14 cellular contexts compared by ENCODE assay signal in genomic region chr4:2331519-2332200, GRCh38.
DNase-seq lines count a peak whose midpoint lies in the region; ATAC-seq and TF ChIP-seq lines count a peak whose summit lies in the region.
"Had no signal": no experiment of that assay in that cellular context is flagged by ENCODE, and none has a peak within 500 bp of the region (broad histone marks: within the 10 kb centered on the region; RNA-seq: fewer than 3 reads in every experiment).

No MANE protein-coding gene starts in this region.

- H3K18ac ChIP-seq in mesenchymal stem cell (ENCODE audit: low read depth in 1 of 2, low read length in 2 of 2): peak overlapping the region in 1 of 2 experiments; percentile 38

- peak overlapping the region; percentile 29 for H2BK15ac ChIP-seq in mesenchymal stem cell (ENCODE audit: low read depth, poor library complexity, severe bottlenecking)

- H3K27me3 ChIP-seq in mesenchymal stem cell (ENCODE audit: control insufficient read depth in 1 of 2, insufficient read depth in 1 of 2, low read length in 2 of 2): no peaks in the 10 kb centered on the region

- H3K14ac ChIP-seq in mesenchymal stem cell (ENCODE audit: low read length in 2 of 2): no peak overlapping the region

- ATAC-seq in activated CD8-positive, alpha-beta T cell treated with anti-CD3 and anti-CD28 coated beads, Interleukin-2, amount 10 ng/mL, durations not matched to agents 7 days and 5 days: peak; percentile 36
- no peak for ATAC-seq in activated CD8-positive, alpha-beta T cell treated with anti-CD3 and anti-CD28 coated beads for 36 hours

- H3K9me3 Mint-ChIP-seq in activated CD8-positive, alpha-beta T cell treated with anti-CD3 and anti-CD28 coated beads, Interleukin-2, amount 10 ng/mL, durations not matched to agents 7 days and 5 days (ENCODE audit: insufficient read depth): no peaks in the 10 kb centered on the region
- peaks cover 9% of the 10 kb centered on the region for H3K9me3 Mint-ChIP-seq in activated CD8-positive, alpha-beta T cell treated with anti-CD3 and anti-CD28 coated beads for 36 hours
- peaks cover 11% of the 10 kb centered on the region for H3K9me3 Mint-ChIP-seq in chondrocyte (ENCODE audit: low read depth)

- CTCF ChIA-PET in activated CD8-positive, alpha-beta T cell treated with anti-CD3 and anti-CD28 coated beads, Interleukin-2, amount 10 ng/mL, durations not matched to agents 7 days and 5 days (lab: Charles Lee): no interaction called here
- CTCF ChIA-PET in activated CD8-positive, alpha-beta T cell treated with anti-CD3 and anti-CD28 coated beads for 36 hours (lab: Charles Lee): no interaction called here

- peak overlapping the region; percentile 58 for H2AK5ac ChIP-seq in mesenchymal stem cell (ENCODE audit: low read length, severe bottlenecking)

- H3K36me3 Mint-ChIP-seq in activated CD8-positive, alpha-beta T cell treated with anti-CD3 and anti-CD28 coated beads, Interleukin-2, amount 10 ng/mL, durations not matched to agents 7 days and 5 days (ENCODE audit: low read depth): peaks cover 2% of the 10 kb centered on the region
- peaks cover 12% of the 10 kb centered on the region for H3K36me3 Mint-ChIP-seq in activated CD8-positive, alpha-beta T cell treated with anti-CD3 and anti-CD28 coated beads for 36 hours (ENCODE audit: low read depth)
- peaks cover 3% of the 10 kb centered on the region for H3K36me3 Mint-ChIP-seq in chondrocyte (ENCODE audit: low read depth)

- peak overlapping the region in 1 of 2 experiments; percentile 85 for H2BK12ac ChIP-seq in mesenchymal stem cell (ENCODE audit: low read length in 2 of 2)

- H4K91ac ChIP-seq in mesenchymal stem cell (ENCODE audit: low read length): peak overlapping the region; percentile 89

- intact Hi-C loops in activated CD8-positive, alpha-beta T cell treated with anti-CD3 and anti-CD28 coated beads for 36 hours (cut with micrococcal nuclease): no loop called here

- no peak overlapping the region for H4K8ac ChIP-seq in mesenchymal stem cell (ENCODE audit: low read length)

- H3K27ac ChIP-seq in mesenchymal stem cell (ENCODE audit: low read length, poor library complexity, severe bottlenecking): no peak overlapping the region
- H3K27ac ChIP-seq: GM23248 had no signal

- peak overlapping the region in 1 of 2 experiments; percentile 5 for H3K4ac ChIP-seq in mesenchymal stem cell (ENCODE audit: low read depth in 1 of 2, low read length in 2 of 2)

- DNase-seq in activated CD8-positive, alpha-beta T cell treated with anti-CD3 and anti-CD28 coated beads, Interleukin-2, amount 10 ng/mL, durations not matched to agents 7 days and 5 days: no peak
- no peak for DNase-seq in activated CD8-positive, alpha-beta T cell treated with anti-CD3 and anti-CD28 coated beads for 36 hours
- DNase-seq in chondrocyte (ENCODE audit: low spot score) (no peak), mesenchymal stem cell (no peak), NCI-H1092 treated with DMSO at 0.1 percent for 48 hours (lab: John Stamatoyannopoulos, UW) (no peak), ACHN (no peak), cortex of kidney (lab: John Stamatoyannopoulos, UW) (no peak)
- DNase-seq: C1 segment of cervical spinal cord; Calu3; CD4-positive, alpha-beta T cell; DMS 273 treated with DMSO at 0.1 percent for 48 hours; GM23248; H9 had no signal

- H2AFZ ChIP-seq in mesenchymal stem cell (ENCODE audit: low read depth, low read length): no peak overlapping the region
- H2AFZ ChIP-seq: GM23248 had no signal

- H3K4me3 Mint-ChIP-seq in activated CD8-positive, alpha-beta T cell treated with anti-CD3 and anti-CD28 coated beads, Interleukin-2, amount 10 ng/mL, durations not matched to agents 7 days and 5 days: no peak overlapping the region
- H3K4me3 Mint-ChIP-seq in activated CD8-positive, alpha-beta T cell treated with anti-CD3 and anti-CD28 coated beads for 36 hours: no peak overlapping the region
- no peak overlapping the region for H3K4me3 Mint-ChIP-seq in chondrocyte (ENCODE audit: unreplicated experiment)
- H3K4me3 Mint-ChIP-seq: B cell; CD4-positive, alpha-beta T cell; H9 had no signal

- POLR2A ChIA-PET in activated CD8-positive, alpha-beta T cell treated with anti-CD3 and anti-CD28 coated beads, Interleukin-2, amount 10 ng/mL, durations not matched to agents 7 days and 5 days (lab: Charles Lee): interaction anchor here (0.6 kb wide), 1 partner anchor 35 kb away, joined by 3 read pairs; no protein-coding TSS in a partner anchor
- POLR2A ChIA-PET in activated CD8-positive, alpha-beta T cell treated with anti-CD3 and anti-CD28 coated beads for 36 hours (lab: Charles Lee): no interaction called here

- H3K9me3 ChIP-seq in mesenchymal stem cell (ENCODE audit: control insufficient read depth, low read length): peaks cover 13% of the 10 kb centered on the region

- H3K4me3 ChIP-seq in mesenchymal stem cell (ENCODE audit: insufficient read depth in 1 of 2, low read depth in 1 of 2, low read length in 2 of 2): no peak overlapping the region
- H3K4me3 ChIP-seq: GM23248 had no signal

- H2BK120ac ChIP-seq in mesenchymal stem cell (ENCODE audit: low read depth, low read length): no peak overlapping the region

- WGBS in mesenchymal stem cell: 91% methylated on average over 13 of the region's 13 CpGs

- H3K79me1 ChIP-seq in mesenchymal stem cell (replicated peaks; ENCODE audit: low read length, poor library complexity, severe bottlenecking): peaks cover 6% of the 10 kb centered on the region

- no peak overlapping the region for H3K27ac Mint-ChIP-seq in activated CD8-positive, alpha-beta T cell treated with anti-CD3 and anti-CD28 coated beads, Interleukin-2, amount 10 ng/mL, durations not matched to agents 7 days and 5 days
- H3K27ac Mint-ChIP-seq in activated CD8-positive, alpha-beta T cell treated with anti-CD3 and anti-CD28 coated beads for 36 hours: no peak overlapping the region
- H3K27ac Mint-ChIP-seq in chondrocyte (ENCODE audit: unreplicated experiment): peak overlapping the region; percentile 17
- H3K27ac Mint-ChIP-seq: B cell; CD4-positive, alpha-beta T cell had no signal

- no peak overlapping the region for H2BK5ac ChIP-seq in mesenchymal stem cell (ENCODE audit: low read depth, low read length, poor library complexity, severe bottlenecking)

- in situ Hi-C loops in ACHN (cut with HindIII; ENCODE audit: low pct_ligation_motif_present, low pct_unique_long_range_greater_than_20kb, low sequenced_read_pairs): no loop called here

- no peak for TF ChIP-seq CTCF in activated CD8-positive, alpha-beta T cell treated with anti-CD3 and anti-CD28 coated beads for 36 hours (IDR thresholded peaks at IDR 0.05)
- TF ChIP-seq CTCF in chondrocyte (IDR thresholded peaks at IDR 0.05): no peak

- H3K4me1 ChIP-seq in mesenchymal stem cell (ENCODE audit: control insufficient read depth, insufficient read depth, low read depth, low read length): peaks cover 33% of the 10 kb centered on the region

- H3K36me3 ChIP-seq in mesenchymal stem cell (ENCODE audit: control insufficient read depth in 1 of 2, insufficient read depth in 2 of 2, low read depth in 1 of 2, low read length in 2 of 2): peaks cover 18 to 51% of the 10 kb centered on the region in 2 experiments

- H3K4me2 ChIP-seq in mesenchymal stem cell (ENCODE audit: low read length, poor library complexity, severe bottlenecking): no peak overlapping the region

- H3K9ac ChIP-seq in mesenchymal stem cell (ENCODE audit: low read length): no peak overlapping the region
- H3K9ac ChIP-seq: GM23248 had no signal

- H3K27me3 Mint-ChIP-seq in activated CD8-positive, alpha-beta T cell treated with anti-CD3 and anti-CD28 coated beads, Interleukin-2, amount 10 ng/mL, durations not matched to agents 7 days and 5 days (ENCODE audit: low read depth): no peaks in the 10 kb centered on the region
- H3K27me3 Mint-ChIP-seq in activated CD8-positive, alpha-beta T cell treated with anti-CD3 and anti-CD28 coated beads for 36 hours: no peaks in the 10 kb centered on the region
- H3K27me3 Mint-ChIP-seq in chondrocyte (ENCODE audit: low read depth): no peaks in the 10 kb centered on the region
- H3K27me3 Mint-ChIP-seq: CD4-positive, alpha-beta T cell had no signal

- no peaks in the 10 kb centered on the region for H3K4me1 Mint-ChIP-seq in activated CD8-positive, alpha-beta T cell treated with anti-CD3 and anti-CD28 coated beads, Interleukin-2, amount 10 ng/mL, durations not matched to agents 7 days and 5 days (ENCODE audit: low read depth)
- H3K4me1 Mint-ChIP-seq in activated CD8-positive, alpha-beta T cell treated with anti-CD3 and anti-CD28 coated beads for 36 hours (ENCODE audit: low read depth): no peaks in the 10 kb centered on the region
- H3K4me1 Mint-ChIP-seq in chondrocyte (ENCODE audit: low read depth): peaks cover 17% of the 10 kb centered on the region

- no peak overlapping the region for H3K23ac ChIP-seq in mesenchymal stem cell (ENCODE audit: low read length in 2 of 2)
